8 cellular contexts compared by ENCODE assay signal in the genomic region with DNA sequence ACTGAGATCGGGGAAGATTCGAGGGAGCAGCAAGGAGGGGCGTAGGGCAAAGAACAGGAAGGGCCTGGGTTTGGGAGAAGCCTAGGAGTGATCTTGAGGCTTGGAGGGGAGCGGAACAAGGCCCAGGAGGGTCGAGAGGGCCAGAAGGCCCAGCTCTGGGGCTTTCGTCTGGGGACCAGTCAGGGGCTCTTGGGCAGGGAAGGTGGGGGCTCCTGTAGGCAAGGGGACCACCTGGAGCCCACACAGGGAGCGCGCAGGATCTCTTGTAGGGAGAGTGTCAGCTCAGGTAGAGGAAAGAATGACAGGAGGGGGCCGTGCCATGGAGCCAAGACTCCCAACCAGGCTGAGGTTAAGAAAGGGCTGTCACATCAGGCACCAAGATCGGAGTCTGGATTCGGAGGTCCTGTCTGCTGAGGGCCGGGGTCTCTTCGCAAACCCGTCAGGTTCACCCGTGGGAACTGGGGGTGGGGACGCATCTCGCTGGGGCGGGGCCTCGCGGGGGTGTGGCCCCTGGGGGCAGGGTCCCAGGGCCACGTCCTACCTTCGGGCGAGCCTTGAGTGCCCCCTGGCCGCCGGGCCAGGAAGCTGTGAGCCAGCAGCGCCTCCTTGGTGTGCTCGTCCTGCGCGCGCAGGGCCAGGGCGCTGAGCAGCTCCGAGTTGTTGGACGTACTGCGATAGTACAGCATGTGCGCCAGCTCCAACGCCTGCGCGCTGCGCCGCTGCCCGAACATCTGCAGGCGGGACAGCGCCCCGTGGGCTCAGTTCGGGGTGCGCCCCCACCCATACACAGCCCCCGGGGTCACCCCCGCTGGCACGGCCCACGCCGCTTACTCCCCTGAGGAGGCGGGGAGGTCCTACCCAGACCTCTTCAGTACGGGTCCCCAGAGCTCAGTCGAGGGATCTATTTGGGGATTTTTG. TPM values are rescaled to one million over a fixed set of nuclear protein-coding genes. Genes with fewer than 3 reads are reported as not detected.
DNase-seq lines count a peak whose midpoint lies in the region; ATAC-seq and TF ChIP-seq lines count a peak whose summit lies in the region.

No MANE protein-coding gene starts in this region.

- peak; percentile 50 for ATAC-seq in GM19468 (IDR thresholded peaks at IDR 0.05; ENCODE audit: extremely low read depth, unreplicated experiment)
- ATAC-seq in esophagus mucosa = peak; percentile 80

- H3K9ac ChIP-seq in HUES6 (ENCODE audit: low read length) = peak overlapping the region; percentile 38
- peak overlapping the region; percentile 73 for H3K9ac ChIP-seq in OCI-LY1 (ENCODE audit: low read length)

- H3K4me2 ChIP-seq in OCI-LY1 (ENCODE audit: low read length) = peak overlapping the region; percentile 77

- no peaks in the 10 kb centered on the region for H3F3A ChIP-seq in OCI-LY1 (ENCODE audit: insufficient read depth, low read length)

- peak overlapping the region; percentile 61 for H3K4me3 ChIP-seq in HUES6 (ENCODE audit: low read depth, low read length)
- H3K4me3 ChIP-seq in OCI-LY1 (ENCODE audit: low read depth, low read length, poor library complexity, severe bottlenecking) = peak overlapping the region; percentile 65

- H3K27ac ChIP-seq in HUES6 (ENCODE audit: low read depth, low read length) (no peak overlapping the region), OCI-LY1 (ENCODE audit: low read depth, low read length, poor library complexity, severe bottlenecking) (peak overlapping the region; percentile 94)

- DNase-seq in CMK (ENCODE audit: low read depth) = peak; percentile 94
- peak; percentile 95 for DNase-seq in activated T-cell treated with anti-CD3 and anti-CD28 coated beads, Interleukin-2, amount 50 U/mL, for 1 hour
- DNase-seq in myocyte (ENCODE audit: low read depth) = peak; percentile 82
- peak; percentile 81 for DNase-seq in stimulated activated CD8-positive, alpha-beta memory T cell treated with anti-CD3 and anti-CD28 coated beads, Interleukin-7, amount 100 ng/mL, for 24 hours (ENCODE audit: low read depth)

- peaks cover 21% of the 10 kb centered on the region for H3K4me1 ChIP-seq in HUES6 (ENCODE audit: control insufficient read depth, insufficient read depth, low read length)
- peaks cover 47% of the 10 kb centered on the region for H3K4me1 ChIP-seq in OCI-LY1 (ENCODE audit: insufficient read depth, low read length, severe bottlenecking)

- H3K36me3 ChIP-seq in HUES6 (ENCODE audit: control insufficient read depth, insufficient read depth, low read length) (peaks cover 3% of the 10 kb centered on the region; the same call in 1 of the 2 replicates), OCI-LY1 (ENCODE audit: insufficient read depth, low read length) (no peaks in the 10 kb centered on the region)

- H3K79me2 ChIP-seq in OCI-LY1 (ENCODE audit: insufficient read depth, low read length) = no peaks in the 10 kb centered on the region

- peak; percentile 90 for TF ChIP-seq CTCF in OCI-LY1 (IDR thresholded peaks at IDR 0.05; ENCODE audit: low read length)

- H4K20me1 ChIP-seq in OCI-LY1 (ENCODE audit: insufficient read depth, low read length) = no peaks in the 10 kb centered on the region

- H3K9me2 ChIP-seq in OCI-LY1 (ENCODE audit: low read depth, low read length) = no peaks in the 10 kb centered on the region

- no peaks in the 10 kb centered on the region for H3K27me3 ChIP-seq in HUES6 (ENCODE audit: control insufficient read depth, insufficient read depth, low read length)
- H3K27me3 ChIP-seq in OCI-LY1 (ENCODE audit: insufficient read depth, low read length) = no peaks in the 10 kb centered on the region

- peak overlapping the region; percentile 72; the same call in 1 of the 2 replicates for H2AFZ ChIP-seq in OCI-LY1 (ENCODE audit: low read length)

- H3K9me3 ChIP-seq in HUES6 (ENCODE audit: control insufficient read depth, insufficient read depth, low read depth, low read length) = 0 out of 2 replicates have a peak, but pooled peaks cover 6% of the 10 kb centered on the region
- H3K9me3 ChIP-seq in OCI-LY1 (ENCODE audit: low read length) = no peaks in the 10 kb centered on the region

RNA-seq across cellular contexts. Expression of a gene that starts 8.4 kb away (rescaled TPM):
- total RNA-seq in esophagus mucosa (7.6 TPM), myocyte (261 and 322 TPM in 2 replicates)
- polyA plus RNA-seq in myocyte (2012) = 427 TPM

RNA-seq across cellular contexts. Expression of a gene that starts 30.0 kb away (rescaled TPM):
- total RNA-seq in esophagus mucosa (5.5 TPM), myocyte (10.1 and 10.4 TPM in 2 replicates)
- polyA plus RNA-seq in myocyte (2012) = 12.3 TPM

RNA-seq across cellular contexts. Expression of a gene that starts 30.4 kb away (rescaled TPM):
- total RNA-seq in esophagus mucosa = not detected
- total RNA-seq in myocyte = not detected in 2 replicates
- polyA plus RNA-seq in myocyte (2012) = not detected

RNA-seq across cellular contexts. Expression of a gene that starts 57.6 kb away (rescaled TPM):
- total RNA-seq in esophagus mucosa = 86.6 TPM
- 111 and 121 TPM in 2 replicates for total RNA-seq in myocyte
- polyA plus RNA-seq in myocyte (2012) = 270 TPM

RNA-seq across cellular contexts. Expression of a gene that starts 59.7 kb away (rescaled TPM):
- total RNA-seq in esophagus mucosa = 0.04 TPM
- total RNA-seq in myocyte = 0.03 TPM in 1 of 2 replicates, not detected in the other
- polyA plus RNA-seq in myocyte (2012) = 0.05 TPM

Comparison
In these comparisons a context has a peak if more than half of its experiments do, and no peak if none do; other contexts are left out.
1. RNA of a gene that starts 8.4 kb away (total RNA-seq): 261 to 322 TPM in myocyte; 7.6 TPM in esophagus mucosa (single experiment); every median in the first group is over 10 times any median in the second.
2. Peak in every context shown above with its lines, with median percentiles within 50 percentile points of each other: DNase-seq.